In the genomic region with DNA sequence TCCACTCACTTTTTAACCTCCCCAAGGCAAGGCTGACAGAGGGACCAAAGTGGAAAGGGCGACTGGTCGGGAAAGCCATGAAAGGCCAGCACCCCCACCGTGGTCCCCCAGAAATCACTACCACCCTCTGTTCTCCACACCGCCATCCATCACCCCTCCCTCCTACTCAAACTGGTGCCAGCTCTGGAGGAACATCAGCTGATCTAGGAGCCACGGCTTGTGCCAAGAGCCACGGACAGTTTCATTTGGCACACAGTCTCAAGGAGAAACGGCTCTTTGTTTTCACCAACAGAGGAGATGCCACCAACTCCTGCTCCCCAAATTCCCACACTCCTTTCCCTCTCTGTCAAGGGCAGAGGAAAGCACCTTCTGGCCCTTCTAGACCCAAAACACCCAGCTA, we compare ENCODE assay signal across 10 cellular contexts. TPM values are rescaled to one million over a fixed set of nuclear protein-coding genes. Genes with fewer than 3 reads are reported as not detected.
DNase-seq lines count a peak whose midpoint lies in the region; ATAC-seq and TF ChIP-seq lines count a peak whose summit lies in the region.
"Had no signal": no experiment of that assay in that cellular context is flagged by ENCODE, and none has a peak within 500 bp of the region (broad histone marks: within the 10 kb centered on the region; RNA-seq: fewer than 3 reads in every experiment).

No MANE protein-coding gene starts in this region.

- peaks cover 4% of the 10 kb centered on the region for H3K9me3 Mint-ChIP-seq in activated T-cell treated with anti-CD3 and anti-CD28 coated beads, Interleukin-2, amount 50 U/mL, for 24 hours

- no peak overlapping the region for H2AFZ ChIP-seq in PC-9

- POLR2A ChIA-PET in PC-9 (lab: Charles Lee; ENCODE audit: unreplicated experiment): no interaction called here

- H3K4me3 Mint-ChIP-seq in activated T-cell treated with anti-CD3 and anti-CD28 coated beads, Interleukin-2, amount 50 U/mL, for 24 hours: no peak overlapping the region

- no peaks in the 10 kb centered on the region for H3K9me2 ChIP-seq in PC-9 (ENCODE audit: insufficient read depth)

- peaks cover 13 to 46% (median 14%) of the 10 kb centered on the region in 3 donors for H3K36me3 ChIP-seq in tibial artery
- H3K36me3 ChIP-seq in PC-9 (ENCODE audit: low read depth): peaks cover 21% of the 10 kb centered on the region
- H3K36me3 ChIP-seq: SJCRH30 had no signal

- H3K4me1 ChIP-seq in tibial artery (peaks cover 0 to 32% (median 23%) of the 10 kb centered on the region in 4 donors), PC-9 (replicated peaks; ENCODE audit: insufficient read depth) (peaks cover 7% of the 10 kb centered on the region; the same call in 1 of the 2 replicates)
- H3K4me1 ChIP-seq: SJCRH30 had no signal

- H3K27ac Mint-ChIP-seq in activated T-cell treated with anti-CD3 and anti-CD28 coated beads, Interleukin-2, amount 50 U/mL, for 24 hours: peak overlapping the region; percentile 90

- H3K4me2 ChIP-seq in PC-9: no peak overlapping the region

- intact Hi-C loops in dorsolateral prefrontal cortex (cut with DNase I) (loop anchor here (2.0 to 10.0 kb wide), 3 partner anchors 27 to 347 kb away; partner anchors contain the start of gene TBC1D7 (in 1 of the 2)), tibial artery (cut with DNase I; ENCODE audit: low total_unique reads) (no loop called here), PC-9 (cut with micrococcal nuclease; ENCODE audit: unreplicated experiment) (no loop called here)

- H3K27ac ChIP-seq in dorsolateral prefrontal cortex (peak overlapping the region; percentile 76 to 97 (median 91)), tibial artery (peak overlapping the region; percentile 81 to 89), PC-9 (no peak overlapping the region)
- H3K27ac ChIP-seq: SJCRH30 had no signal

- peaks cover 36% of the 10 kb centered on the region for H3K4me1 Mint-ChIP-seq in activated T-cell treated with anti-CD3 and anti-CD28 coated beads, Interleukin-2, amount 50 U/mL, for 24 hours (ENCODE audit: low read depth)

- BruUV-seq in PC-9 (replicated peaks; lab: Mats Ljungman, UMichigan): no TSS peak

- no peak for DNase-seq in activated T-cell treated with anti-CD3 and anti-CD28 coated beads, Interleukin-2, amount 50 U/mL, for 24 hours
- no peak for DNase-seq in activated T-cell treated with anti-CD3 and anti-CD28 coated beads, Interleukin-2, amount 50 U/mL, for 1 hour
- DNase-seq in dorsolateral prefrontal cortex (peak in 7 of 10 donors; percentile 38 to 79 (median 62)), midbrain (lab: John Stamatoyannopoulos, UW) (peak; percentile 69), tibial artery (no peak), islet precursor cell (no peak), PC-9 (no peak)
- DNase-seq: activated gamma-delta T cell, SJCRH30 had no signal

- peaks cover 93% of the 10 kb centered on the region for H3K36me3 Mint-ChIP-seq in activated T-cell treated with anti-CD3 and anti-CD28 coated beads, Interleukin-2, amount 50 U/mL, for 24 hours (ENCODE audit: low read depth)

- H3F3A ChIP-seq in PC-9 (ENCODE audit: insufficient read depth, low read depth): peaks cover 6% of the 10 kb centered on the region; the same call in 1 of the 2 replicates

- H3K27me3 ChIP-seq in dorsolateral prefrontal cortex: no peaks in the 10 kb centered on the region
- H3K27me3 ChIP-seq in tibial artery: no peaks in the 10 kb centered on the region
- H3K27me3 ChIP-seq in PC-9 (ENCODE audit: insufficient read depth, low read depth): no peaks in the 10 kb centered on the region
- H3K27me3 ChIP-seq: SJCRH30 had no signal

- H4K20me1 ChIP-seq in PC-9 (ENCODE audit: insufficient read depth): no peaks in the 10 kb centered on the region

- H3K4me3 ChIP-seq in dorsolateral prefrontal cortex (peak overlapping the region in 45 of 59 donors; percentile 0 to 55 (median 26)), tibial artery (peak overlapping the region in 1 of 2 donors; percentile 34), PC-9 (no peak overlapping the region)
- H3K4me3 ChIP-seq: SJCRH30 had no signal

- no peaks in the 10 kb centered on the region for H3K9me3 ChIP-seq in tibial artery
- H3K9me3 ChIP-seq in PC-9 (ENCODE audit: insufficient read depth, low read depth): no peaks in the 10 kb centered on the region
- H3K9me3 ChIP-seq: SJCRH30 had no signal

- CTCF ChIA-PET in PC-9 (lab: Charles Lee): no interaction called here

- no peak for TF ChIP-seq CTCF in dorsolateral prefrontal cortex (IDR thresholded peaks at IDR 0.05 in 54 of 56, conservative IDR thresholded peaks at IDR 0.05 in 2 of 56; ENCODE audit: low read depth in 1 of 56, partially characterized antibody in 56 of 56)
- no peak for TF ChIP-seq CTCF in tibial artery (IDR thresholded peaks at IDR 0.05)
- no peak for TF ChIP-seq CTCF in PC-9 (conservative IDR thresholded peaks at IDR 0.05)

- no peaks in the 10 kb centered on the region for H3K27me3 Mint-ChIP-seq in activated T-cell treated with anti-CD3 and anti-CD28 coated beads, Interleukin-2, amount 50 U/mL, for 24 hours

- no peaks in the 10 kb centered on the region for H3K79me2 ChIP-seq in PC-9 (ENCODE audit: low read depth)

- ATAC-seq in HG03439 (IDR thresholded peaks at IDR 0.05; ENCODE audit: unreplicated experiment): no peak

RNA-seq across cellular contexts. Expression of gene TBC1D7, which starts 26.0 kb away (rescaled TPM):
- total RNA-seq in dorsolateral prefrontal cortex (10 to 100 TPM; 18.2 to 52.1 (median 27.5) TPM), PC-9 (2021) (29.2 and 30.4 TPM in 2 replicates)

Comparison
In these comparisons a context has a peak if more than half of its experiments do, and no peak if none do; other contexts are left out.
1. DNase-seq: peak in dorsolateral prefrontal cortex (7 of 10) and midbrain (single experiment); none in activated T-cell treated with anti-CD3 and anti-CD28 coated beads, Interleukin-2, amount 50 U/mL, for 24 hours (single experiment), activated T-cell treated with anti-CD3 and anti-CD28 coated beads, Interleukin-2, amount 50 U/mL, for 1 hour (single experiment), tibial artery (0 of 2), islet precursor cell (single experiment) and PC-9 (0 of 2).
2. intact Hi-C loops: an anchor here in dorsolateral prefrontal cortex (2.0 to 10.0 kb wide); none called in tibial artery and PC-9.